27 cellular contexts compared by ENCODE assay signal in genomic region chr2:11798946-11799495, GRCh38.
"Had no signal": no experiment of that assay in that cellular context is flagged by ENCODE, and none has a peak within 500 bp of the region (broad histone marks: within the 10 kb centered on the region; RNA-seq: fewer than 3 reads in every experiment).

No MANE protein-coding gene starts in this region.

- H3K27ac ChIP-seq: ascending aorta, brain microvascular endothelial cell, esophagus squamous epithelium, heart right ventricle, left lung, lower lobe of right lung, neural progenitor cell, tibial nerve, VCaP had no signal

- DNase-seq: activated CD4-positive, alpha-beta T cell treated with anti-CD3 and anti-CD28 coated beads, Interleukin-2, amount 10 ng/mL, durations not matched to agents 24 days and 14 days; activated CD4-positive, CD25-positive, alpha-beta regulatory T cell treated with anti-CD3 and anti-CD28 coated beads, Interleukin-2, amount 50 U/mL, for 72 hours; activated CD8-positive, alpha-beta T cell treated with anti-CD3 and anti-CD28 coated beads, Interleukin-2, amount 10 ng/mL, durations not matched to agents 7 days and 5 days; activated effector memory CD4-positive, alpha-beta T cell treated with anti-CD3 and anti-CD28 coated beads, Interleukin-2, amount 50 U/mL, for 16 hours; activated naive CD4-positive, alpha-beta T cell treated with anti-CD3 and anti-CD28 coated beads, Interleukin-2, amount 10 ng/mL, durations not matched to agents 7 days and 5 days; activated naive CD8-positive, alpha-beta T cell treated with anti-CD3 and anti-CD28 coated beads, Interleukin-2, amount 10 ng/mL, durations not matched to agents 7 days and 5 days; brain microvascular endothelial cell; caudate nucleus; esophagus squamous epithelium; foreskin melanocyte; heart right ventricle; kidney glomerular epithelial cell; left lung; lower lobe of right lung; mesenchymal stem cell; natural killer cell; occipital lobe; posterior cingulate gyrus; right cardiac atrium; stimulated activated CD4-positive, alpha-beta T cell treated with anti-CD3 and anti-CD28 coated beads, Interleukin-15, amount 100 ng/mL, for 24 hours; stimulated activated CD4-positive, alpha-beta T cell treated with anti-CD3 and anti-CD28 coated beads, Interleukin-2, amount 100 ng/mL, for 24 hours; stimulated activated naive CD4-positive, alpha-beta T cell treated with Interleukin-2 at 50 U/mL for 16 hours; T-helper 9 cell had no signal

- H3K4me3 ChIP-seq: ascending aorta, esophagus squamous epithelium, heart right ventricle, left lung, lower lobe of right lung, neural progenitor cell, tibial nerve had no signal

- ATAC-seq: activated CD8-positive, alpha-beta T cell treated with anti-CD3 and anti-CD28 coated beads, Interleukin-2, amount 10 ng/mL, durations not matched to agents 7 days and 5 days; heart right ventricle; left lung; lower lobe of right lung; natural killer cell; right cardiac atrium had no signal
